Comparison of ENCODE assay signal across 18 cellular contexts in genomic region chr18:36314098-36314497, GRCh38. TPM values are rescaled to one million over a fixed set of nuclear protein-coding genes. Genes with fewer than 3 reads are reported as not detected.
DNase-seq lines count a peak whose midpoint lies in the region; ATAC-seq and TF ChIP-seq lines count a peak whose summit lies in the region.
"Had no signal": no experiment of that assay in that cellular context is flagged by ENCODE, and none has a peak within 500 bp of the region (broad histone marks: within the 10 kb centered on the region; RNA-seq: fewer than 3 reads in every experiment).

No MANE protein-coding gene starts in this region.

- in situ Hi-C loops in astrocyte of the spinal cord (cut with HindIII; ENCODE audit: low sequenced_read_pairs) = no loop called here

- H3K4me3 ChIP-seq in astrocyte of the spinal cord (ENCODE audit: low read depth, low read length) = no peak overlapping the region

- no peaks in the 10 kb centered on the region for H3K36me3 Mint-ChIP-seq in activated CD8-positive, alpha-beta memory T cell treated with anti-CD3 and anti-CD28 coated beads, Interleukin-2, amount 10 ng/mL, durations not matched to agents 7 days and 5 days
- H3K36me3 Mint-ChIP-seq: CD14-positive monocyte had no signal

- H3K4me1 Mint-ChIP-seq in activated CD8-positive, alpha-beta memory T cell treated with anti-CD3 and anti-CD28 coated beads, Interleukin-2, amount 10 ng/mL, durations not matched to agents 7 days and 5 days = no peaks in the 10 kb centered on the region
- H3K4me1 Mint-ChIP-seq: CD14-positive monocyte had no signal

- no peak overlapping the region for H3K27ac Mint-ChIP-seq in activated CD8-positive, alpha-beta memory T cell treated with anti-CD3 and anti-CD28 coated beads, Interleukin-2, amount 10 ng/mL, durations not matched to agents 7 days and 5 days
- H3K27ac Mint-ChIP-seq: CD14-positive monocyte had no signal

- H3K9me3 Mint-ChIP-seq in activated CD8-positive, alpha-beta memory T cell treated with anti-CD3 and anti-CD28 coated beads, Interleukin-2, amount 10 ng/mL, durations not matched to agents 7 days and 5 days (ENCODE audit: low read depth) = peaks cover 2% of the 10 kb centered on the region

- CTCF ChIA-PET in activated CD8-positive, alpha-beta memory T cell treated with anti-CD3 and anti-CD28 coated beads, Interleukin-2, amount 10 ng/mL, durations not matched to agents 7 days and 5 days (lab: Charles Lee) = no interaction called here

- ATAC-seq in activated CD8-positive, alpha-beta memory T cell treated with anti-CD3 and anti-CD28 coated beads, Interleukin-2, amount 10 ng/mL, durations not matched to agents 7 days and 5 days = no peak
- ATAC-seq: HCT116 had no signal

- peaks cover 18% of the 10 kb centered on the region for H3K27me3 Mint-ChIP-seq in activated CD8-positive, alpha-beta memory T cell treated with anti-CD3 and anti-CD28 coated beads, Interleukin-2, amount 10 ng/mL, durations not matched to agents 7 days and 5 days

- no peak for TF ChIP-seq CTCF in astrocyte of the spinal cord (IDR thresholded peaks at IDR 0.05; ENCODE audit: low read depth, low read length)

- no peak overlapping the region for H3K4me3 Mint-ChIP-seq in activated CD8-positive, alpha-beta memory T cell treated with anti-CD3 and anti-CD28 coated beads, Interleukin-2, amount 10 ng/mL, durations not matched to agents 7 days and 5 days
- H3K4me3 Mint-ChIP-seq: CD14-positive monocyte had no signal

- peak; percentile 7 for DNase-seq in activated CD8-positive, alpha-beta memory T cell treated with anti-CD3 and anti-CD28 coated beads, Interleukin-2, amount 10 ng/mL, durations not matched to agents 7 days and 5 days
- DNase-seq in activated CD8-positive, alpha-beta memory T cell treated with anti-CD3 and anti-CD28 coated beads, Interleukin-2, amount 50 U/mL, for 4 hours = no peak
- DNase-seq in astrocyte of the spinal cord (ENCODE audit: low read depth, low spot score) = peak; percentile 32
- DNase-seq in glomerular visceral epithelial cell (ENCODE audit: extremely low spot score) = peak; percentile 42
- DNase-seq in stromal cell of bone marrow (ENCODE audit: low read depth) = peak; percentile 32
- DNase-seq in dedifferentiated amniotic fluid mesenchymal stem cell (ENCODE audit: extremely low spot score) = no peak
- DNase-seq in stimulated activated naive CD4-positive, alpha-beta T cell (lab: John Stamatoyannopoulos, UW) = no peak
- DNase-seq in NCI-H774 (lab: John Stamatoyannopoulos, UW) = no peak
- DNase-seq: activated naive CD4-positive, alpha-beta T cell; central memory CD4-positive, alpha-beta T cell; DND-41; hippocampal formation; Karpas-422; NCI-H187; NCI-H446; substantia nigra had no signal

RNA-seq across cellular contexts. Expression of gene FHOD3, which starts 16.6 kb away (rescaled TPM):
- not detected for total RNA-seq in activated CD8-positive, alpha-beta memory T cell treated with anti-CD3 and anti-CD28 coated beads, Interleukin-2, amount 10 ng/mL, durations not matched to agents 7 days and 5 days

Comparison
In these comparisons a context has a peak if more than half of its experiments do, and no peak if none do; other contexts are left out.
1. DNase-seq: peak in activated CD8-positive, alpha-beta memory T cell treated with anti-CD3 and anti-CD28 coated beads, Interleukin-2, amount 10 ng/mL, durations not matched to agents 7 days and 5 days (single experiment), astrocyte of the spinal cord (single experiment), glomerular visceral epithelial cell (single experiment) and stromal cell of bone marrow (single experiment); none in activated CD8-positive, alpha-beta memory T cell treated with anti-CD3 and anti-CD28 coated beads, Interleukin-2, amount 50 U/mL, for 4 hours (single experiment), dedifferentiated amniotic fluid mesenchymal stem cell (single experiment), stimulated activated naive CD4-positive, alpha-beta T cell (0 of 6) and NCI-H774 (single experiment).